In the genomic region with DNA sequence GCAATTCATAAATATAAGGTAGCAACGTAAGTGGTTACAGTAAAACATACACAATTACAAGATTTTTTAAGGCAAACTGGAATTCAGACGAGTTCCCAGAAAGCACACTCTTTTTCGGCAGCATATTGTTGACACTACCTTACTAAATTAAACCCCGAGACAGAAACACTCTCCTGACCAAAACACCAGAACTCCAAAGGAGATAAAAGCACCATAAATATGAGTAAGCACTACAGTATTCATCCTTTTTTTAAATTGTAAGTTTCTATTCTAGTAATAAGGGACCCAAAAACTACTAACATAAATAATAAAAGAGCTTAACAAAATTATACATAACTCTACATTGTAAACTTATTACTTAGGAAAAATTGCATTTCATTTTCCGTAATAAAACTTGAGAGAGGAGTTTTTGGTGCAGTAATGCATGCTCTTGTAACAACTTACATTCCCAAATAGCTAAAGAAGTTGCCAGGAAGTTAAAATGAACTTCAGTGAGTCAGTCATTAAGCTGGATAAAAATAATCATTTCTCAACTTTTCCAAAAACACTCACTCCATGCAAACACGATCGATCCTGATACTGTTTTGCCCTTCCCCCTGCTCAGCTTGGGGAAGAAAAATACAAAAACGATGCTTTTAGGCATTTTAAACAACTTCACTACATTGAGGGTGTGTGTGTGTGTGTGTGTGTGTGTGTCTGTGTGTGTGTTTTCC, we compare ENCODE assay signal across 8 cellular contexts. TPM values are rescaled to one million over a fixed set of nuclear protein-coding genes. Genes with fewer than 3 reads are reported as not detected.
DNase-seq lines count a peak whose midpoint lies in the region; ATAC-seq and TF ChIP-seq lines count a peak whose summit lies in the region.

No MANE protein-coding gene starts in this region.

- POLR2A ChIA-PET in IMR-90 (lab: Charles Lee; ENCODE audit: unreplicated experiment) = no interaction called here

- peak overlapping the region; percentile 67 for H2BK5ac ChIP-seq in IMR-90 (ENCODE audit: low read depth, low read length, poor library complexity, severe bottlenecking)

- H3K18ac ChIP-seq in IMR-90 (ENCODE audit: low read depth, low read length) = peak overlapping the region; percentile 4; the same call in 1 of the 2 replicates

- in situ Hi-C loops in IMR-90 (cut with MboI; ENCODE audit: low sequenced_read_pairs) = no loop called here

- H3K9me3 Mint-ChIP-seq in chondrocyte (ENCODE audit: low read depth) = no peaks in the 10 kb centered on the region

- BruUV-seq in IMR-90 (replicated peaks; lab: Mats Ljungman, UMichigan) = no TSS peak

- peaks cover 19 to 44% of the 10 kb centered on the region in 2 experiments for H3K79me1 ChIP-seq in IMR-90 (ENCODE audit: low read depth in 1 of 2, low read length in 2 of 2)

- 0 out of 3 replicates have a peak overlapping the region, but pooled peaks have one; percentile 3 for H2BK15ac ChIP-seq in IMR-90 (ENCODE audit: low read depth, low read length)

- peak overlapping the region; percentile 27; the same call in 1 of the 2 replicates for H3K56ac ChIP-seq in IMR-90 (ENCODE audit: extremely low read depth, insufficient read depth, low read length)

- peak overlapping the region; percentile 43 for H3K23ac ChIP-seq in IMR-90 (ENCODE audit: low read depth, low read length)

- H2BK120ac ChIP-seq in IMR-90 (ENCODE audit: low read depth, low read length) = peak overlapping the region; percentile 16; the same call in 1 of the 2 replicates

- ATAC-seq in IMR-90 (ENCODE audit: low read depth) (no peak), GM19351 (IDR thresholded peaks at IDR 0.05; ENCODE audit: unreplicated experiment) (no peak), GM21717 (IDR thresholded peaks at IDR 0.05; ENCODE audit: unreplicated experiment) (no peak)

- peak overlapping the region; percentile 82 for H3K4me3 Mint-ChIP-seq in chondrocyte (ENCODE audit: unreplicated experiment)

- CTCF ChIA-PET in IMR-90 (lab: Yijun Ruan, JAX) = interaction anchor here (0.6 kb wide), 1 partner anchor 102 kb away, joined by 3 read pairs; no protein-coding TSS in a partner anchor

- no peaks in the 10 kb centered on the region for H3K9me3 ChIP-seq in IMR-90 (ENCODE audit: control insufficient read depth, insufficient read depth, low read length)
- no peaks in the 10 kb centered on the region for H3K9me3 ChIP-seq in muscle layer of duodenum (ENCODE audit: control insufficient read depth in 1 of 2, low read length in 2 of 2)

- H4K8ac ChIP-seq in IMR-90 (ENCODE audit: low read depth in 2 of 2, low read length in 2 of 2) = peak overlapping the region in 1 of 2 experiments; percentile 24; a peak in 1 of 4 replicates

- H2AK9ac ChIP-seq in IMR-90 (replicated peaks; ENCODE audit: low read depth, low read length, poor library complexity) = peak overlapping the region; percentile 70

- H3K4me1 Mint-ChIP-seq in chondrocyte (ENCODE audit: low read depth) = peaks cover 33% of the 10 kb centered on the region

- no peak for TF ChIP-seq RAD21 in IMR-90 (IDR thresholded peaks at IDR 0.05; ENCODE audit: low read length)

- H4K20me1 ChIP-seq in IMR-90 (ENCODE audit: insufficient read depth, low read length) = peaks cover 41% of the 10 kb centered on the region

- DNase-seq in AG08395 (ENCODE audit: low spot score) (peak; percentile 49), IMR-90 (peak; percentile 41), chondrocyte (ENCODE audit: low spot score) (no peak), DMS 273 (lab: John Stamatoyannopoulos, UW; ENCODE audit: unreplicated experiment) (no peak), NCI-H82 (lab: John Stamatoyannopoulos, UW) (no peak)

- H2AK5ac ChIP-seq in IMR-90 (ENCODE audit: low read depth, low read length) = peak overlapping the region; percentile 45; the same call in 1 of the 2 replicates

- peak overlapping the region; percentile 11 for H3K14ac ChIP-seq in IMR-90 (replicated peaks; ENCODE audit: low read depth, low read length)

- H3K27me3 ChIP-seq in IMR-90 (ENCODE audit: control insufficient read depth, insufficient read depth, low read length) = no peaks in the 10 kb centered on the region
- H3K27me3 ChIP-seq in muscle layer of duodenum (ENCODE audit: low read depth, low read length) = no peaks in the 10 kb centered on the region

- no peak overlapping the region for H4K5ac ChIP-seq in IMR-90 (ENCODE audit: low read depth, low read length)

- H3K9me1 ChIP-seq in IMR-90 (ENCODE audit: insufficient read depth, low read length) = peaks cover 9% of the 10 kb centered on the region

- H3K27ac ChIP-seq in IMR-90 (ENCODE audit: insufficient read depth, low read length) (no peak overlapping the region; the same call in 1 of the 2 replicates), muscle layer of duodenum (ENCODE audit: low read length) (peak overlapping the region; percentile 53)

- no peaks in the 10 kb centered on the region for H3K36me3 Mint-ChIP-seq in chondrocyte (ENCODE audit: low read depth)

- TF ChIP-seq CTCF in IMR-90 (conservative IDR thresholded peaks at IDR 0.05; ENCODE audit: low read depth, low read length) (no peak), chondrocyte (IDR thresholded peaks at IDR 0.05) (no peak)

- no peak overlapping the region; the same call in 1 of the 2 replicates for H4K91ac ChIP-seq in IMR-90 (ENCODE audit: insufficient read depth, low read depth, low read length)

- WGBS in IMR-90 (ENCODE audit: extremely low coverage in 2 of 2, insufficient read length in 1 of 2), 2 experiments = no CpG with 5 or more reads among the region's 8 CpGs

- peak overlapping the region; percentile 22; the same call in 1 of the 2 replicates for H3K4ac ChIP-seq in IMR-90 (ENCODE audit: low read depth, low read length)

- TF ChIP-seq POLR2A in IMR-90 (IDR thresholded peaks at IDR 0.05; ENCODE audit: low read depth, low read length) = no peak

- peak overlapping the region; percentile 97 for H2AFZ ChIP-seq in IMR-90 (replicated peaks; ENCODE audit: low read length, poor library complexity)

- H2BK20ac ChIP-seq in IMR-90 (ENCODE audit: low read depth, low read length) = no peak overlapping the region; the same call in 1 of the 2 replicates

- H3K9ac ChIP-seq in IMR-90 (ENCODE audit: low read depth, low read length) = peak overlapping the region; percentile 66; the same call in 1 of the 2 replicates

- dilution Hi-C loops in IMR-90 (cut with HindIII; ENCODE audit: low sequenced_read_pairs, unreplicated experiment) = no loop called here

- H3K27ac Mint-ChIP-seq in chondrocyte (ENCODE audit: unreplicated experiment) = peak overlapping the region; percentile 77

- H3K36me3 ChIP-seq in IMR-90 (ENCODE audit: control insufficient read depth, insufficient read depth, low read length) (no peaks in the 10 kb centered on the region), muscle layer of duodenum (ENCODE audit: control insufficient read depth in 1 of 2, insufficient read depth in 2 of 2, low read length in 2 of 2) (no peaks in the 10 kb centered on the region)

- peak overlapping the region; percentile 100 for H3K4me3 ChIP-seq in IMR-90 (ENCODE audit: insufficient read depth, low read depth, low read length)
- peak overlapping the region; percentile 70 to 96 for H3K4me3 ChIP-seq in muscle layer of duodenum (ENCODE audit: low read depth in 1 of 2, low read length in 2 of 2)

- no peaks in the 10 kb centered on the region for H3K27me3 Mint-ChIP-seq in chondrocyte (ENCODE audit: low read depth)

- H3K4me1 ChIP-seq in IMR-90 (ENCODE audit: control insufficient read depth, insufficient read depth, low read length) (no peaks in the 10 kb centered on the region; the same call in 1 of the 2 replicates), muscle layer of duodenum (ENCODE audit: control insufficient read depth in 1 of 2, insufficient read depth in 2 of 2, low read length in 2 of 2) (peaks cover 10 to 21% of the 10 kb centered on the region in 2 donors)

- H3K4me2 ChIP-seq in IMR-90 (ENCODE audit: low read depth, low read length) = peak overlapping the region; percentile 98

- intact Hi-C loops in IMR-90 (cut with micrococcal nuclease) = loop anchor here (5.0 to 10.0 kb wide), 8 partner anchors 92 to 708 kb away; a partner anchor contains a TSS

TF ChIP-seq in IMR-90, 13 proteins besides CTCF, POLR2A, EP300 and RAD21:
- TF ChIP-seq RFX5 (IDR thresholded peaks at IDR 0.05; ENCODE audit: low read depth, low read length) = no peak
- TF ChIP-seq CEBPB (IDR thresholded peaks at IDR 0.05; ENCODE audit: low read depth, low read length) = no peak
TF ChIP-seq in IMR-90: peak in this region for 0.

RNA-seq across cellular contexts. Expression of a gene that starts 2.0 kb away (rescaled TPM):
- 18.1 and 21.9 TPM in 2 replicates for total RNA-seq in IMR-90 (2012; rRNA removed)
- 8.8 and 9.8 TPM in 2 replicates for polyA plus RNA-seq in IMR-90 (2012; rRNA removed)
- polyA plus RNA-seq in IMR-90 (2012; cell fraction: cytosol; rRNA removed) = 2.7 and 3.9 TPM in 2 replicates
- 1.3 and 7.1 TPM in 2 replicates for polyA plus RNA-seq in IMR-90 (2012; cell fraction: nucleus; rRNA removed; ENCODE audit: low replicate concordance)
- total RNA-seq in chondrocyte = 29.5 to 44.1 TPM (median 44.0 TPM) in 3 replicates

Comparison
In these comparisons a context has a peak if more than half of its experiments do, and no peak if none do; other contexts are left out.
1. DNase-seq: peak in AG08395 (single experiment) and IMR-90 (single experiment); none in chondrocyte (single experiment), DMS 273 (single experiment) and NCI-H82 (single experiment).